In the genomic region with DNA sequence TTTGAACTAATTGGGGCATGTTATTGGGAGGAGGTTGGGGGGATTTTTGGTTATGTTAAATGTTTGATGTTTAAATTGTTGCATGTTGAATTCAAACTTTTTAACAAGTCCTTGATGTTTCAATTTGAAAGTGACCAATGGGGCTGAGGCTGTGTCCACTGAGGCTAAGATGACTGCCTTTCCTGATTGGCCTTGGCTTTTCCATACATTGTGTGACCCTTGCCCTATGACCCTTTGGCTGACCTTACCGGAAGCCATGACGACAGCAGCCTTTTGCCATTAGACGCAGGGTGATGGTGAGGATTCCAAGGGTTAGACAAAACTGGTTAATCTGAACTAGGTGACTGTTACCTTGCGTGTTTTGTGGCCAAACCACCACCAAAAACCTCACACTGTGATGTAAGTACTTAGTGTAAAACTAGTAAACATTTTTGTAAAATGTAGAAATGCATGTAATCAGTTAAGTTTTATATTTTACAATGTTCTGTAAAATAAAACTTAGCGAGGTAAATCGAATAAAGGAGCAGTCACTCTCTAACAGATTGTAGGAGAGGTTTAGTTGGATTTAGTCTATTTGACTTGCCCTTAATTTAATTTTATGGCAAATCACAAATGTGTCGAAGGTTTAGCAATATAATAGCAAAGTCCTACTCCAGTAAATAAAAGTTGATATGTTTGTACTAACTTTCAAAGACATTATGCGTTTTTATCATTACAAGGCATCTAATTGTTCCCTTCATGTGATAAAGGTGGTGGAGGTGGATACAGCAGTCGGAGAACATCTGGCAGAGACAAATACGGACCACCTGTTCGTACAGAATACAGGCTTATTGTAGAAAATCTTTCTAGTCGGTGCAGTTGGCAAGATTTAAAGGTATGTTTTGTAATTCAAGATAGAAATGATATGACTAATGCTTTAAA, we compare ENCODE assay signal across 8 cellular contexts. TPM values are rescaled to one million over a fixed set of nuclear protein-coding genes. Genes with fewer than 3 reads are reported as not detected.
DNase-seq lines count a peak whose midpoint lies in the region; ATAC-seq and TF ChIP-seq lines count a peak whose summit lies in the region.

No MANE protein-coding gene starts in this region.

- in situ Hi-C loops in brain microvascular endothelial cell (cut with HindIII; ENCODE audit: low pct_ligation_motif_present, low sequenced_read_pairs) = no loop called here

- H3K79me2 ChIP-seq in Loucy (ENCODE audit: insufficient read depth, low read length) (peaks cover 66% of the 10 kb centered on the region), mesendoderm (ENCODE audit: control insufficient read depth, insufficient read depth, low read length) (peaks cover 24% of the 10 kb centered on the region)

- H3K36me3 ChIP-seq in BLaER1 treated with 17β-estradiol and CSF1 and Interleukin-3, amounts not matched to agents 10 nM and 100 nM = peaks cover 54 to 56% (median 55%) of the 10 kb centered on the region in 11 experiments
- H3K36me3 ChIP-seq in Loucy (ENCODE audit: insufficient read depth, low read length) (peaks cover 54% of the 10 kb centered on the region), brain microvascular endothelial cell (replicated peaks) (peaks cover 50% of the 10 kb centered on the region), mesendoderm (ENCODE audit: control insufficient read depth, insufficient read depth, low read length) (peaks cover 13% of the 10 kb centered on the region), aorta (ENCODE audit: control insufficient read depth in 1 of 2, insufficient read depth in 2 of 2, low read length in 1 of 2) (peaks cover 3 to 7% of the 10 kb centered on the region in 2 donors)

- H2AK5ac ChIP-seq in mesendoderm (ENCODE audit: low read length) = no peak overlapping the region

- peaks cover 8% of the 10 kb centered on the region for H3K79me1 ChIP-seq in mesendoderm (ENCODE audit: low read length)

- peak overlapping the region; percentile 48 for H3K23ac ChIP-seq in mesendoderm (ENCODE audit: low read length)

- no peak overlapping the region for H4K8ac ChIP-seq in mesendoderm (ENCODE audit: low read depth, low read length)

- no peak overlapping the region for H2BK5ac ChIP-seq in mesendoderm (ENCODE audit: low read length)

- H2AFZ ChIP-seq in Loucy (ENCODE audit: low read length) = no peak overlapping the region

- intact Hi-C loops in aorta (cut with DNase I) = loop anchor here in 1 of 2 donors (5.0 to 10.0 kb wide), 2 partner anchors 53 to 244 kb away; no protein-coding TSS in a partner anchor

- H3K27me3 ChIP-seq in BLaER1 treated with 17β-estradiol and CSF1 and Interleukin-3, amounts not matched to agents 10 nM and 100 nM = no peaks in the 10 kb centered on the region
- H3K27me3 ChIP-seq in Loucy (ENCODE audit: insufficient read depth, low read length, poor library complexity, severe bottlenecking) (peaks cover 3% of the 10 kb centered on the region), brain microvascular endothelial cell (replicated peaks) (no peaks in the 10 kb centered on the region), mesendoderm (ENCODE audit: insufficient read depth, low read length, poor library complexity) (no peaks in the 10 kb centered on the region), aorta (ENCODE audit: control insufficient read depth in 1 of 2, insufficient read depth in 2 of 2, low read length in 1 of 2) (no peaks in the 10 kb centered on the region)

- peak overlapping the region; percentile 87 to 99 (median 96) for H3K4me2 ChIP-seq in BLaER1 treated with 17β-estradiol and CSF1 and Interleukin-3, amounts not matched to agents 10 nM and 100 nM
- H3K4me2 ChIP-seq in Loucy (ENCODE audit: low read depth, low read length, poor library complexity, severe bottlenecking) = peak overlapping the region; percentile 100
- H3K4me2 ChIP-seq in mesendoderm (ENCODE audit: low read length) = peak overlapping the region; percentile 99

- H2BK120ac ChIP-seq in mesendoderm (ENCODE audit: low read depth, low read length) = no peak overlapping the region

- peaks cover 55 to 64% (median 60%) of the 10 kb centered on the region in 11 experiments for H4K20me1 ChIP-seq in BLaER1 treated with 17β-estradiol and CSF1 and Interleukin-3, amounts not matched to agents 10 nM and 100 nM
- peaks cover 58% of the 10 kb centered on the region for H4K20me1 ChIP-seq in Loucy (ENCODE audit: insufficient read depth, low read length, poor library complexity, severe bottlenecking)

- H3K27ac ChIP-seq in BLaER1 treated with 17β-estradiol and CSF1 and Interleukin-3, amounts not matched to agents 10 nM and 100 nM = peak overlapping the region in 6 of 11 experiments; percentile 0 to 100 (median 100); a peak in 7 of 22 replicates
- H3K27ac ChIP-seq in brain microvascular endothelial cell (no peak overlapping the region), mesendoderm (ENCODE audit: low read depth, low read length) (no peak overlapping the region), aorta (ENCODE audit: low read depth in 1 of 2, low read length in 2 of 2) (peak overlapping the region in 1 of 2 donors; percentile 70)

- H4K5ac ChIP-seq in mesendoderm (ENCODE audit: low read length) = no peak overlapping the region

- H3K9me2 ChIP-seq in Loucy (replicated peaks; ENCODE audit: low read depth, low read length) = no peaks in the 10 kb centered on the region

- peaks cover 0 to 7% (median 0%) of the 10 kb centered on the region in 11 experiments; a peak in 3 of 22 replicates for H3K9me3 ChIP-seq in BLaER1 treated with 17β-estradiol and CSF1 and Interleukin-3, amounts not matched to agents 10 nM and 100 nM (replicated peaks in 1 of 11)
- H3K9me3 ChIP-seq in Loucy (ENCODE audit: insufficient read depth, low read depth, low read length) = no peaks in the 10 kb centered on the region
- no peaks in the 10 kb centered on the region for H3K9me3 ChIP-seq in aorta (ENCODE audit: control insufficient read depth, low read length)

- no peak overlapping the region for H3K4ac ChIP-seq in mesendoderm (ENCODE audit: low read depth, low read length)

- H3K56ac ChIP-seq in mesendoderm (ENCODE audit: low read length) = peak overlapping the region; percentile 91

- TF ChIP-seq CTCF in Loucy (conservative IDR thresholded peaks at IDR 0.05; ENCODE audit: low read length) (no peak), brain microvascular endothelial cell (IDR thresholded peaks at IDR 0.05; ENCODE audit: low read depth, low read length, missing control alignments) (no peak)

- H3K9ac ChIP-seq in BLaER1 treated with 17β-estradiol and CSF1 and Interleukin-3, amounts not matched to agents 10 nM and 100 nM = peak overlapping the region; percentile 100
- H3K9ac ChIP-seq in Loucy (ENCODE audit: low read depth, low read length, poor library complexity, severe bottlenecking) = peak overlapping the region; percentile 100
- H3K9ac ChIP-seq in mesendoderm (ENCODE audit: low read length) = peak overlapping the region; percentile 78

- no peak overlapping the region for H2BK15ac ChIP-seq in mesendoderm (replicated peaks; ENCODE audit: low read depth)

- WGBS in mesendoderm (ENCODE audit: extremely low coverage, insufficient coverage, low lambda C conversion rate) = no CpG with 5 or more reads among the region's 12 CpGs
- WGBS in aorta, 2 donors = 56 to 58% methylated on average over 12 of the region's 12 CpGs

- peaks cover 22 to 44% (median 28%) of the 10 kb centered on the region in 10 experiments for H3K4me1 ChIP-seq in BLaER1 treated with 17β-estradiol and CSF1 and Interleukin-3, amounts not matched to agents 10 nM and 100 nM
- H3K4me1 ChIP-seq in Loucy (ENCODE audit: insufficient read depth, low read length, poor library complexity, severe bottlenecking) (peaks cover 43% of the 10 kb centered on the region), mesendoderm (ENCODE audit: control insufficient read depth, low read depth, low read length) (peaks cover 2% of the 10 kb centered on the region), aorta (ENCODE audit: control insufficient read depth in 1 of 2, insufficient read depth in 2 of 2, low read length in 2 of 2) (peaks cover 0 to 2% of the 10 kb centered on the region in 2 donors)

- H3F3A ChIP-seq in Loucy (ENCODE audit: low read depth) = no peaks in the 10 kb centered on the region; the same call in 1 of the 2 replicates

- ATAC-seq in aorta (ENCODE audit: low FRiP score) (no peak), GM18909 (IDR thresholded peaks at IDR 0.05; ENCODE audit: poor library complexity, unreplicated experiment) (no peak), GM21786 (IDR thresholded peaks at IDR 0.05; ENCODE audit: unreplicated experiment) (no peak)

- H3K4me3 ChIP-seq in BLaER1 treated with 17β-estradiol and CSF1 and Interleukin-3, amounts not matched to agents 10 nM and 100 nM = peak overlapping the region; percentile 79 to 96 (median 95)
- H3K4me3 ChIP-seq in Loucy (ENCODE audit: low read length, poor library complexity, severe bottlenecking) (peak overlapping the region; percentile 97), brain microvascular endothelial cell (ENCODE audit: low read depth, low read length) (peak overlapping the region; percentile 90), mesendoderm (ENCODE audit: low read length) (peak overlapping the region; percentile 66), aorta (ENCODE audit: low read length in 2 of 2) (peak overlapping the region; percentile 86 to 98)

- no peak overlapping the region for H3K18ac ChIP-seq in mesendoderm (ENCODE audit: low read length)

- DNase-seq in brain microvascular endothelial cell (peak; percentile 12), mesendoderm (peak; percentile 40), aorta (no peak), HuH-7.5 (ENCODE audit: low spot score) (no peak)

RNA-seq across cellular contexts. Expression of a gene that starts 1.6 kb away (rescaled TPM):
- polyA plus RNA-seq in mesendoderm (2013, experiment 1 of 2) = 155 TPM
- polyA plus RNA-seq in mesendoderm (2013, experiment 2 of 2) = 154 TPM
- 100 to 1,000 TPM in 1 of 2 donors, 10 to 100 TPM in 1; 92.2 to 135 TPM for total RNA-seq in aorta
- 10 to 100 TPM; 26.7 to 90.4 TPM for polyA plus RNA-seq in aorta

RNA-seq across cellular contexts. Expression of a gene that starts 48.2 kb away (rescaled TPM):
- polyA plus RNA-seq in mesendoderm (2013, experiment 1 of 2) = 2.1 TPM
- polyA plus RNA-seq in mesendoderm (2013, experiment 2 of 2) = 1.8 TPM
- total RNA-seq in aorta = 10 to 100 TPM; 14.3 to 24.3 TPM
- 10 to 100 TPM in 1 of 2 donors, 1 to 10 TPM in 1; 2.9 to 11.6 TPM for polyA plus RNA-seq in aorta

Comparison
In these comparisons a context has a peak if more than half of its experiments do, and no peak if none do; other contexts are left out.
1. H3K27ac ChIP-seq: peak in BLaER1 treated with 17β-estradiol and CSF1 and Interleukin-3, amounts not matched to agents 10 nM and 100 nM (6 of 11); none in brain microvascular endothelial cell (single experiment) and mesendoderm (single experiment).
2. DNase-seq: peak in brain microvascular endothelial cell (single experiment) and mesendoderm (single experiment); none in aorta (0 of 2) and HuH-7.5 (single experiment).
3. Peak in every context shown above with its lines, with median percentiles within 50 percentile points of each other: H3K4me2 ChIP-seq, H3K4me3 ChIP-seq and H3K9ac ChIP-seq.